Comparison of ENCODE assay signal across 22 cellular contexts in genomic region chr21:46145840-46146691, GRCh38. TPM values are rescaled to one million over a fixed set of nuclear protein-coding genes. Genes with fewer than 3 reads are reported as not detected.
A peak's percentile ranks its signal among the peaks of the same experiment; 100 is the strongest.
DNase-seq lines count a peak whose midpoint lies in the region; ATAC-seq and TF ChIP-seq lines count a peak whose summit lies in the region.
"Had no signal": no experiment of that assay in that cellular context is flagged by ENCODE, and none has a peak within 500 bp of the region (broad histone marks: within the 10 kb centered on the region; RNA-seq: fewer than 3 reads in every experiment).

No MANE protein-coding gene starts in this region.

- H3K9me3 Mint-ChIP-seq in T-helper 2 cell treated with Interferon-gamma antibody and Interleukin-4, amounts not matched to agents 5 μg/mL and 100 μg/mL, for 36 hours: no peaks in the 10 kb centered on the region
- H3K9me3 Mint-ChIP-seq: activated naive CD4-positive, alpha-beta T cell treated with anti-CD3 and anti-CD28 coated beads, Interleukin-2, amount 50 U/mL, for 24 hours; stimulated activated naive B cell treated with anti-CD40 and anti-IgM and Interleukin-4, amounts not matched to agents 10 μg/mL and 1 μg/mL and 100 μg/mL, for 72 hours had no signal

- TF ChIP-seq POLR2A in GM18505 (IDR thresholded peaks at IDR 0.05; ENCODE audit: borderline replicate concordance, extremely low read depth, insufficient read depth, insufficient read length): no peak

- H3K36me3 Mint-ChIP-seq in T-helper 2 cell treated with Interferon-gamma antibody and Interleukin-4, amounts not matched to agents 5 μg/mL and 100 μg/mL, for 36 hours (ENCODE audit: low read depth): no peaks in the 10 kb centered on the region
- H3K36me3 Mint-ChIP-seq: activated naive CD4-positive, alpha-beta T cell treated with anti-CD3 and anti-CD28 coated beads, Interleukin-2, amount 50 U/mL, for 24 hours had no signal

- H3K36me3 ChIP-seq in GM06990 (ENCODE audit: control insufficient read depth, insufficient read depth, low read length): no peaks in the 10 kb centered on the region
- no peaks in the 10 kb centered on the region for H3K36me3 ChIP-seq in lower lobe of right lung
- H3K36me3 ChIP-seq: pancreas had no signal

- in situ Hi-C loops in KBM-7 (cut with MboI; ENCODE audit: low pct_unique_long_range_greater_than_20kb, low sequenced_read_pairs): no loop called here

- H3K27ac Mint-ChIP-seq in T-helper 2 cell treated with Interferon-gamma antibody and Interleukin-4, amounts not matched to agents 5 μg/mL and 100 μg/mL, for 36 hours: peak overlapping the region; percentile 9
- H3K27ac Mint-ChIP-seq: activated naive CD4-positive, alpha-beta T cell treated with anti-CD3 and anti-CD28 coated beads, Interleukin-2, amount 50 U/mL, for 24 hours; stimulated activated naive B cell treated with anti-CD40 and anti-IgM and Interleukin-4, amounts not matched to agents 10 μg/mL and 1 μg/mL and 100 μg/mL, for 72 hours had no signal

- TF ChIP-seq CTCF in GM06990 (IDR thresholded peaks at IDR 0.05; ENCODE audit: insufficient read depth, low read length, poor library complexity, severe bottlenecking): no peak
- no peak for TF ChIP-seq CTCF in lower lobe of right lung (IDR thresholded peaks at IDR 0.05)

- no peaks in the 10 kb centered on the region for H3K9me3 ChIP-seq in lower lobe of right lung
- H3K9me3 ChIP-seq: pancreas had no signal

- intact Hi-C loops in lower lobe of right lung (cut with DNase I): no loop called here
- intact Hi-C loops in sciatic nerve (cut with DNase I): no loop called here

- peaks cover 11% of the 10 kb centered on the region for H3K4me1 Mint-ChIP-seq in T-helper 2 cell treated with Interferon-gamma antibody and Interleukin-4, amounts not matched to agents 5 μg/mL and 100 μg/mL, for 36 hours (ENCODE audit: low read depth)

- DNase-seq in GM06990 (ENCODE audit: extremely low read depth, insufficient read length) (peak; percentile 6), lower lobe of right lung (peak; percentile 39), sciatic nerve (ENCODE audit: low spot score) (peak; percentile 59), NCI-H82 treated with DMSO at 0.1 percent for 48 hours (lab: John Stamatoyannopoulos, UW; ENCODE audit: unreplicated experiment) (no peak), KBM-7 (no peak)
- no peak for DNase-seq in T-helper 2 cell treated with Interferon-gamma antibody and Interleukin-4, amounts not matched to agents 5 μg/mL and 100 μg/mL, for 36 hours (ENCODE audit: low spot score)
- DNase-seq: activated CD4-positive, alpha-beta T cell treated with anti-CD3 and anti-CD28 coated beads for 1 hour; cerebellar nuclear complex; mammary epithelial cell; NCI-H187 treated with DMSO at 0.1 percent for 48 hours; NCI-H2227 treated with DMSO at 0.1 percent for 48 hours; NCI-H774; OCI-M1; SHP77 treated with DMSO at 0.1 percent for 48 hours; stimulated activated CD4-positive, alpha-beta T cell treated with anti-CD3 and anti-CD28 coated beads, Interleukin-1b, Interleukin-23, amount 100 ng/mL, for 48 hours; stimulated activated naive B cell treated with anti-CD40 and anti-IgM and Interleukin-4, amounts not matched to agents 10 μg/mL and 1 μg/mL and 100 μg/mL, for 72 hours had no signal

- peaks cover 7% of the 10 kb centered on the region for H3K4me1 ChIP-seq in lower lobe of right lung
- H3K4me1 ChIP-seq: pancreas had no signal

- H3K27me3 ChIP-seq in GM06990 (replicated peaks; ENCODE audit: control insufficient read depth, insufficient read depth, low read length): no peaks in the 10 kb centered on the region
- no peaks in the 10 kb centered on the region for H3K27me3 ChIP-seq in lower lobe of right lung (ENCODE audit: low read depth)
- H3K27me3 ChIP-seq: hepatocyte, pancreas had no signal

- H3K27ac ChIP-seq in lower lobe of right lung: no peak overlapping the region
- H3K27ac ChIP-seq: pancreas had no signal

- no peak overlapping the region for H3K4me3 Mint-ChIP-seq in T-helper 2 cell treated with Interferon-gamma antibody and Interleukin-4, amounts not matched to agents 5 μg/mL and 100 μg/mL, for 36 hours
- H3K4me3 Mint-ChIP-seq: activated naive CD4-positive, alpha-beta T cell treated with anti-CD3 and anti-CD28 coated beads, Interleukin-2, amount 50 U/mL, for 24 hours; stimulated activated naive B cell treated with anti-CD40 and anti-IgM and Interleukin-4, amounts not matched to agents 10 μg/mL and 1 μg/mL and 100 μg/mL, for 72 hours had no signal

- no peaks in the 10 kb centered on the region for H3K27me3 Mint-ChIP-seq in T-helper 2 cell treated with Interferon-gamma antibody and Interleukin-4, amounts not matched to agents 5 μg/mL and 100 μg/mL, for 36 hours (ENCODE audit: low read depth)
- H3K27me3 Mint-ChIP-seq: activated naive CD4-positive, alpha-beta T cell treated with anti-CD3 and anti-CD28 coated beads, Interleukin-2, amount 50 U/mL, for 24 hours had no signal

- no peak for ATAC-seq in lower lobe of right lung
- no peak for ATAC-seq in sciatic nerve
- ATAC-seq in GM18505 (IDR thresholded peaks at IDR 0.05; ENCODE audit: unreplicated experiment): no peak
- ATAC-seq: pancreas; stimulated activated naive B cell treated with anti-CD40 and anti-IgM and Interleukin-4, amounts not matched to agents 10 μg/mL and 1 μg/mL and 100 μg/mL, for 72 hours had no signal

- H3K4me3 ChIP-seq in GM06990 (replicated peaks; ENCODE audit: low read depth, low read length) (no peak overlapping the region), lower lobe of right lung (no peak overlapping the region)
- H3K4me3 ChIP-seq: hepatocyte, pancreas had no signal

RNA-seq across cellular contexts. Expression of gene FTCD, which starts 9.3 kb away (rescaled TPM):
- total RNA-seq in lower lobe of right lung (1.5 TPM), sciatic nerve (2.9 TPM)
- total RNA-seq: epithelial cell of proximal tubule had no signal

RNA-seq across cellular contexts. Expression of gene SPATC1L, which starts 38.2 kb away (rescaled TPM):
- 8.6 TPM for total RNA-seq in lower lobe of right lung
- total RNA-seq in sciatic nerve: 9.9 TPM

RNA-seq across cellular contexts. Expression of gene COL6A2, which starts 48.2 kb away (rescaled TPM):
- 227 TPM for total RNA-seq in lower lobe of right lung
- total RNA-seq in sciatic nerve: 397 TPM
- total RNA-seq: HT-29 had no signal

Comparison
In these comparisons a context has a peak if more than half of its experiments do, and no peak if none do; other contexts are left out.
1. DNase-seq: peak in GM06990 (single experiment), lower lobe of right lung (single experiment) and sciatic nerve (single experiment); none in T-helper 2 cell treated with Interferon-gamma antibody and Interleukin-4, amounts not matched to agents 5 μg/mL and 100 μg/mL, for 36 hours (single experiment), NCI-H82 treated with DMSO at 0.1 percent for 48 hours (single experiment) and KBM-7 (single experiment).